Comparison of ENCODE assay signal across 1 cellular context in genomic region chr2:64328415-64328722, GRCh38.
TF ChIP-seq lines count a peak whose summit lies in the region.

No MANE protein-coding gene starts in this region.

TF ChIP-seq in GM23338, 12 proteins besides CTCF, POLR2A, EP300 and RAD21:
- TF ChIP-seq ZNF462 (CRISPR knock-in tag; IDR thresholded peaks at IDR 0.05) = no peak
- no peak for TF ChIP-seq EZH2 (IDR thresholded peaks at IDR 0.05; ENCODE audit: low read depth, unreplicated experiment)
- no peak for TF ChIP-seq ZNF331 (CRISPR knock-in tag; IDR thresholded peaks at IDR 0.05; ENCODE audit: low read depth)
- no peak for TF ChIP-seq ETS1 (IDR thresholded peaks at IDR 0.05)
- TF ChIP-seq EZH2phosphoT487 (IDR thresholded peaks at IDR 0.05; ENCODE audit: unreplicated experiment) = no peak
- TF ChIP-seq STAT1 (IDR thresholded peaks at IDR 0.05; ENCODE audit: unreplicated experiment) = no peak
- TF ChIP-seq ZNF114 (CRISPR knock-in tag; IDR thresholded peaks at IDR 0.05) = no peak
- TF ChIP-seq REST (IDR thresholded peaks at IDR 0.05; ENCODE audit: unreplicated experiment) = no peak
- no peak for TF ChIP-seq NANOG (IDR thresholded peaks at IDR 0.05; ENCODE audit: borderline replicate concordance)
- TF ChIP-seq JUNB (IDR thresholded peaks at IDR 0.05; ENCODE audit: unreplicated experiment) = no peak
- no peak for TF ChIP-seq CREB1 (CRISPR knock-in tag; IDR thresholded peaks at IDR 0.05; ENCODE audit: low read depth)
- no peak for TF ChIP-seq POLR2AphosphoS5 (IDR thresholded peaks at IDR 0.05; ENCODE audit: low read depth)
